8 cellular contexts compared by ENCODE assay signal in the genomic region with DNA sequence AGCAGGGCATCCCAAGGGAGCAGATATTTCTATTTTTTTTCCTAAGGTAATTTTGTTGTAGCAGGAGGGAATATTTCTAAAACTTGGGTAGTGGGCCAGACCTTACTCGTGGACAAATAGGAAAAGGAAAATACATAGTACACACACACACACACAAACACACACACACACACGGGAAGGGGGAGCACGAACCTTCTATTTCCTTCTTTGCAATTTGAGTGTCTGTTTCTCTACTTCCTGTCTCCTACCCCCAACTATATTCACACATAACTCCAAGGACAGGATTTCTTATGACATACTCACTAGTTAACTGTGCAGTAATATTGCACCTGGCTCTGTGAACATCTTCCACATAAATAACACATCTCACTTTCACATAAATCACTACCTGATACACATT. TPM values are rescaled to one million over a fixed set of nuclear protein-coding genes. Genes with fewer than 3 reads are reported as not detected.
DNase-seq lines count a peak whose midpoint lies in the region; ATAC-seq and TF ChIP-seq lines count a peak whose summit lies in the region.

No MANE protein-coding gene starts in this region.

- H3K4me3 Mint-ChIP-seq in activated naive CD8-positive, alpha-beta T cell treated with anti-CD3 and anti-CD28 coated beads for 36 hours: peak overlapping the region; percentile 84

- intact Hi-C loops in Right ventricle myocardium inferior (cut with DNase I) (loop anchor here (5.0 kb wide), 1 partner anchor 48 kb away; the partner anchor contains the start of gene HPS6), upper lobe of right lung (cut with DNase I) (no loop called here)

- H3K9me3 ChIP-seq in cardiac muscle cell (ENCODE audit: low read depth): no peaks in the 10 kb centered on the region
- no peaks in the 10 kb centered on the region for H3K9me3 ChIP-seq in upper lobe of right lung

- H3K36me3 Mint-ChIP-seq in activated naive CD8-positive, alpha-beta T cell treated with anti-CD3 and anti-CD28 coated beads for 36 hours: peaks cover 21% of the 10 kb centered on the region

- H3K4me3 ChIP-seq in cardiac muscle cell (no peak overlapping the region), upper lobe of right lung (peak overlapping the region; percentile 70), brain microvascular endothelial cell (ENCODE audit: low read depth, low read length) (no peak overlapping the region)

- peaks cover 52% of the 10 kb centered on the region for H3K4me1 Mint-ChIP-seq in activated naive CD8-positive, alpha-beta T cell treated with anti-CD3 and anti-CD28 coated beads for 36 hours

- in situ Hi-C loops in brain microvascular endothelial cell (cut with HindIII; ENCODE audit: low pct_ligation_motif_present, low sequenced_read_pairs): no loop called here

- H3K27me3 ChIP-seq in cardiac muscle cell: no peaks in the 10 kb centered on the region
- no peaks in the 10 kb centered on the region for H3K27me3 ChIP-seq in upper lobe of right lung
- no peaks in the 10 kb centered on the region for H3K27me3 ChIP-seq in brain microvascular endothelial cell (replicated peaks)

- peaks cover 6% of the 10 kb centered on the region for H3K36me3 ChIP-seq in cardiac muscle cell
- peaks cover 9% of the 10 kb centered on the region for H3K36me3 ChIP-seq in upper lobe of right lung
- H3K36me3 ChIP-seq in brain microvascular endothelial cell (replicated peaks): peaks cover 6% of the 10 kb centered on the region

- ATAC-seq in Right ventricle myocardium inferior (no peak), upper lobe of right lung (no peak), HG02884 (IDR thresholded peaks at IDR 0.05; ENCODE audit: unreplicated experiment) (no peak), GM21526 (IDR thresholded peaks at IDR 0.05; ENCODE audit: low FRiP score, unreplicated experiment) (no peak)

- DNase-seq in cardiac muscle cell (ENCODE audit: low read depth in 1 of 2, low spot score in 1 of 2) (peak in 1 of 2 donors; percentile 18), Right ventricle myocardium inferior (ENCODE audit: missing footprints) (no peak), medulla oblongata (ENCODE audit: extremely low spot score) (peak; percentile 38), upper lobe of right lung (no peak), brain microvascular endothelial cell (no peak)
- no peak for DNase-seq in activated naive CD8-positive, alpha-beta T cell treated with anti-CD3 and anti-CD28 coated beads for 36 hours

- no peaks in the 10 kb centered on the region for H3K27me3 Mint-ChIP-seq in activated naive CD8-positive, alpha-beta T cell treated with anti-CD3 and anti-CD28 coated beads for 36 hours

- H3K4me1 ChIP-seq in cardiac muscle cell (ENCODE audit: low read depth): peaks cover 50% of the 10 kb centered on the region
- H3K4me1 ChIP-seq in upper lobe of right lung: peaks cover 61% of the 10 kb centered on the region

- H3K9me3 Mint-ChIP-seq in activated naive CD8-positive, alpha-beta T cell treated with anti-CD3 and anti-CD28 coated beads for 36 hours: no peaks in the 10 kb centered on the region

- TF ChIP-seq CTCF in cardiac muscle cell (IDR thresholded peaks at IDR 0.05; ENCODE audit: low read depth, low read length) (no peak), upper lobe of right lung (IDR thresholded peaks at IDR 0.05) (no peak), brain microvascular endothelial cell (IDR thresholded peaks at IDR 0.05; ENCODE audit: low read depth, low read length, missing control alignments) (no peak)

- peak overlapping the region; percentile 96 for H3K27ac Mint-ChIP-seq in activated naive CD8-positive, alpha-beta T cell treated with anti-CD3 and anti-CD28 coated beads for 36 hours

- H3K27ac ChIP-seq in cardiac muscle cell (peak overlapping the region; percentile 97), upper lobe of right lung (peak overlapping the region; percentile 84), brain microvascular endothelial cell (no peak overlapping the region)

RNA-seq across cellular contexts. Expression of gene LDB1, which starts 4.4 kb away (rescaled TPM):
- total RNA-seq in cardiac muscle cell: 109 and 112 TPM in 2 replicates
- polyA plus RNA-seq in cardiac muscle cell: 42.2 and 44.3 TPM in 2 replicates
- total RNA-seq in Right ventricle myocardium inferior: 56.5 TPM
- total RNA-seq in activated naive CD8-positive, alpha-beta T cell treated with anti-CD3 and anti-CD28 coated beads for 36 hours: 10 to 100 TPM; 68.0 to 71.5 TPM
- 60.1 TPM for total RNA-seq in upper lobe of right lung

RNA-seq across cellular contexts. Expression of gene PPRC1, which starts 17.1 kb away (rescaled TPM):
- 21.5 and 22.9 TPM in 2 replicates for total RNA-seq in cardiac muscle cell
- polyA plus RNA-seq in cardiac muscle cell: 22.6 and 31.6 TPM in 2 replicates
- 14.3 TPM for total RNA-seq in Right ventricle myocardium inferior
- 100 to 1,000 TPM; 104 to 111 TPM for total RNA-seq in activated naive CD8-positive, alpha-beta T cell treated with anti-CD3 and anti-CD28 coated beads for 36 hours
- 38.3 TPM for total RNA-seq in upper lobe of right lung

RNA-seq across cellular contexts. Expression of gene NOLC1, which starts 36.4 kb away (rescaled TPM):
- 52.3 and 62.2 TPM in 2 replicates for total RNA-seq in cardiac muscle cell
- polyA plus RNA-seq in cardiac muscle cell: 56.2 and 74.2 TPM in 2 replicates
- 25.8 TPM for total RNA-seq in Right ventricle myocardium inferior
- 100 to 1,000 TPM; 337 to 346 TPM for total RNA-seq in activated naive CD8-positive, alpha-beta T cell treated with anti-CD3 and anti-CD28 coated beads for 36 hours
- 37.9 TPM for total RNA-seq in upper lobe of right lung

RNA-seq across cellular contexts. Expression of gene HPS6, which starts 50.6 kb away (rescaled TPM):
- total RNA-seq in cardiac muscle cell (35.2 and 44.4 TPM in 2 replicates), Right ventricle myocardium inferior (11.0 TPM), upper lobe of right lung (22.6 TPM)
- polyA plus RNA-seq in cardiac muscle cell: 23.6 and 26.6 TPM in 2 replicates
- 10 to 100 TPM; 21.2 to 21.3 TPM for total RNA-seq in activated naive CD8-positive, alpha-beta T cell treated with anti-CD3 and anti-CD28 coated beads for 36 hours

RNA-seq across cellular contexts. Expression of gene ARMH3, which starts 59.8 kb away (rescaled TPM):
- total RNA-seq in cardiac muscle cell (5.0 and 7.1 TPM in 2 replicates), Right ventricle myocardium inferior (51.9 TPM), upper lobe of right lung (37.2 TPM)
- 11.8 and 17.2 TPM in 2 replicates for polyA plus RNA-seq in cardiac muscle cell
- total RNA-seq in activated naive CD8-positive, alpha-beta T cell treated with anti-CD3 and anti-CD28 coated beads for 36 hours: 10 to 100 TPM; 21.5 to 21.9 TPM
